In the genomic region with DNA sequence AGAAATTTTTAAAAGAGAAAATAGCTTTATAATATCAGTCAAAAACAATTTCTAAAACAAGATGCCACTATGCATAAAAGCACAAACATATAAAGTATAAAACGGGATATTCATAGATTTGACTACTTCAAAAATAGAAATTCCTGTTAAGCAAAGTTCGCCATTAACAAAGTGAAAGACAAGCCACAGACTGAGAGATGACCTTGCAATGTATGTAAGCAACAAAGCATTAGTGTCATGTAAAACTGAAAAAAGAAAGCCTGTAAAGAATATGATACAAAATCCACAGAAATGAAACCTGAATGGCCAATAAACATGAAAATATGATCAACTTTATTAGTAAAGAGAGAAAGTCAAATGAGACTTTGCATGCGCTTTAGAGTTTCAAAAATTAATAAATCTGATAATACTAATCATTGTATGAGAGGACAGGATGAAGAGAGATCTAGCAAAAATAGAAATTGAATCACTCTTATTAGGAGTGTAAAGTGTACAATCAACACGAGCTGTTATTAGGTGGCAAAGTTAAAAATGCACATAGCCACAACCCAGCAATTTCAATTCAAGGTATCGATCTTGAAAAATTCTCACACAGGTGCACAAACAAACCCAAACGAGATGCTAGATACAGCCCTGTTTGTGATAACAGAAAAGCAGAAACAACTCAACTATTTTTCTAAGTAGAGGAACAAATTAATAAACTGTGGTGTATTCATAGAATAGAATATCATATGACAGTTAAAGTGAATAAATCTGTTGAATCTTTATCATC, we compare ENCODE assay signal across 9 cellular contexts.
"Had no signal": no experiment of that assay in that cellular context is flagged by ENCODE, and none has a peak within 500 bp of the region (broad histone marks: within the 10 kb centered on the region; RNA-seq: fewer than 3 reads in every experiment).

No MANE protein-coding gene starts in this region.

- DNase-seq: GM23248, H9, HCEC 1CT, KBM-7 had no signal

- H3K27ac Mint-ChIP-seq: H9, IgD-negative memory B cell had no signal

- FAIRE-seq: H1, H54, HepG2 had no signal

- H3K9me3 Mint-ChIP-seq: H9, IgD-negative memory B cell had no signal

- H3K4me3 Mint-ChIP-seq: H9, IgD-negative memory B cell had no signal

- H2AFZ ChIP-seq: GM23248 had no signal

- H3K27ac ChIP-seq: GM23248, HL-60 had no signal

- ATAC-seq: HepG2 had no signal

- H3K4me3 ChIP-seq: GM23248 had no signal

- H3K4me1 Mint-ChIP-seq: H9 had no signal

- H3K9ac ChIP-seq: GM23248 had no signal

- H3K27me3 Mint-ChIP-seq: IgD-negative memory B cell had no signal
